In the genomic region with DNA sequence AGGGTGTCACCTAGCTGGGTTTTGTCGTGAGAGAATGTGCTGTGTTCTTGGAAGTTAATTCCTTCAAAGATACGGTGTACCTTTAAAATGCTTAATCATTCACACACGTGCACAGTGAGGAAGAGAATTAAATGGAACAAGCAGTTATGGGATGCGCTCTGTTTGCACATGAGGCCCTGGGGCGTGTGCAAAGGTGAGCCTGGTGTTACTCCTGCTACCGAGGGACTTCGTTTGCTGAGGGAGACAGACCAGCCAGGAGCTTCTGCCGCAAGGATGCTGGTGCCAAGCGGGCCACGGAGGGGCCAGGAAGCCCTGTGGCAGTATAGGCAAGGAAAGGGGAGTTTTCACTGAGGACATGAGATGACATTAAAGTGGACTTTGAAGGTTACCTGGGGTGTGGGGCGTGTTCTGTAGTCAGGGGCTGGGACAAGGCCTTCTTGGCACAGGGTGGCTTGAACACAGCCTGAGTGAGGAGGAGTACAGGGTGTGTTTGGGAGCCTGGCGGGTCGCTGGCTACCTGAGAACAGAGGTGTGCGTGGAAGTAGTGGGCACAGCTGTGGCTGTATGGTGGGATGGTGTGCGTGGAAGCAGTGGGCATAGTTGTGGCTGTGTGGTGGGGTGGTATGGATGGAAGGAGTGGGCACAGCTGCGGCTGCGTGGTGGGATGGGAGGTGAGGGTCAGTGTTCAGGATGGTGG, we compare ENCODE assay signal across 10 cellular contexts. TPM values are rescaled to one million over a fixed set of nuclear protein-coding genes. Genes with fewer than 3 reads are reported as not detected.
DNase-seq lines count a peak whose midpoint lies in the region; ATAC-seq, FAIRE-seq and TF ChIP-seq lines count a peak whose summit lies in the region.
"Had no signal": no experiment of that assay in that cellular context is flagged by ENCODE, and none has a peak within 500 bp of the region (broad histone marks: within the 10 kb centered on the region; RNA-seq: fewer than 3 reads in every experiment).

No MANE protein-coding gene starts in this region.

- H3K9me3 ChIP-seq in mesenchymal stem cell (ENCODE audit: control insufficient read depth, low read length) (no peaks in the 10 kb centered on the region), psoas muscle (no peaks in the 10 kb centered on the region)

- no peak overlapping the region for H2AFZ ChIP-seq in mesenchymal stem cell (ENCODE audit: low read depth, low read length)

- H4K91ac ChIP-seq in mesenchymal stem cell (ENCODE audit: low read length) = peak overlapping the region; percentile 14

- no peaks in the 10 kb centered on the region for H3K27me3 Mint-ChIP-seq in activated naive CD8-positive, alpha-beta T cell treated with anti-CD3 and anti-CD28 coated beads, Interleukin-2, amount 50 U/mL, for 24 hours

- intact Hi-C loops in psoas muscle (cut with DNase I) = no loop called here

- H3K14ac ChIP-seq in mesenchymal stem cell (ENCODE audit: low read length in 2 of 2) = no peak overlapping the region

- DNase-seq in GM19239 (ENCODE audit: insufficient read length, low spot score) (no peak), mesenchymal stem cell (no peak), T-helper 9 cell (no peak), NCI-H2081 treated with DMSO at 0.1 percent for 48 hours (lab: John Stamatoyannopoulos, UW) (no peak), psoas muscle (no peak), mucosa of gallbladder (ENCODE audit: low spot score) (no peak)
- DNase-seq in activated naive CD8-positive, alpha-beta T cell treated with anti-CD3 and anti-CD28 coated beads, Interleukin-2, amount 50 U/mL, for 24 hours = no peak
- DNase-seq: DMS53, NCI-H2171 had no signal

- peak overlapping the region; percentile 85 for H2AK5ac ChIP-seq in mesenchymal stem cell (ENCODE audit: low read length, severe bottlenecking)

- peak overlapping the region; percentile 91 for H3K27ac Mint-ChIP-seq in activated naive CD8-positive, alpha-beta T cell treated with anti-CD3 and anti-CD28 coated beads, Interleukin-2, amount 50 U/mL, for 24 hours

- H2BK12ac ChIP-seq in mesenchymal stem cell (ENCODE audit: low read length in 2 of 2) = peak overlapping the region in 1 of 2 experiments; percentile 18

- peaks cover 23% of the 10 kb centered on the region for H3K79me1 ChIP-seq in mesenchymal stem cell (replicated peaks; ENCODE audit: low read length, poor library complexity, severe bottlenecking)

- peak; percentile 14 for FAIRE-seq in GM19239 (lab: Jason Lieb, UNC)

- ATAC-seq in activated naive CD8-positive, alpha-beta T cell treated with anti-CD3 and anti-CD28 coated beads, Interleukin-2, amount 50 U/mL, for 24 hours = no peak
- no peak for ATAC-seq in psoas muscle

- H3K27ac ChIP-seq in C4-2B = peak overlapping the region; percentile 33
- peak overlapping the region; percentile 94 for H3K27ac ChIP-seq in mesenchymal stem cell (ENCODE audit: low read length, poor library complexity, severe bottlenecking)
- H3K27ac ChIP-seq in psoas muscle = no peak overlapping the region

- H3K4ac ChIP-seq in mesenchymal stem cell (ENCODE audit: low read depth in 1 of 2, low read length in 2 of 2) = peak overlapping the region in 1 of 2 experiments; percentile 63

- WGBS in mesenchymal stem cell = 94% methylated on average over 17 of the region's 17 CpGs
- 89 to 91% (median 91%) methylated on average over 17 of the region's 17 CpGs for WGBS in psoas muscle, 3 donors

- no peak overlapping the region for H3K9ac ChIP-seq in mesenchymal stem cell (ENCODE audit: low read length)

- no peak overlapping the region for H4K8ac ChIP-seq in mesenchymal stem cell (ENCODE audit: low read length)

- no peaks in the 10 kb centered on the region for H3K9me3 Mint-ChIP-seq in activated naive CD8-positive, alpha-beta T cell treated with anti-CD3 and anti-CD28 coated beads, Interleukin-2, amount 50 U/mL, for 24 hours

- H3K23ac ChIP-seq in mesenchymal stem cell (ENCODE audit: low read length in 2 of 2) = no peak overlapping the region

- H2BK120ac ChIP-seq in mesenchymal stem cell (ENCODE audit: low read depth, low read length) = no peak overlapping the region

- no peak overlapping the region for H2BK5ac ChIP-seq in mesenchymal stem cell (ENCODE audit: low read depth, low read length, poor library complexity, severe bottlenecking)

- TF ChIP-seq CTCF in C4-2B (conservative IDR thresholded peaks at IDR 0.05) (no peak), psoas muscle (IDR thresholded peaks at IDR 0.05) (no peak)

- H3K4me1 Mint-ChIP-seq in activated naive CD8-positive, alpha-beta T cell treated with anti-CD3 and anti-CD28 coated beads, Interleukin-2, amount 50 U/mL, for 24 hours = peaks cover 73% of the 10 kb centered on the region

- peaks cover 3 to 5% of the 10 kb centered on the region in 2 experiments for H3K36me3 ChIP-seq in mesenchymal stem cell (ENCODE audit: control insufficient read depth in 1 of 2, insufficient read depth in 2 of 2, low read depth in 1 of 2, low read length in 2 of 2)
- no peaks in the 10 kb centered on the region for H3K36me3 ChIP-seq in psoas muscle (ENCODE audit: insufficient read depth in 1 of 2, low read depth in 1 of 2)

- H3K4me1 ChIP-seq in mesenchymal stem cell (ENCODE audit: control insufficient read depth, insufficient read depth, low read depth, low read length) (peaks cover 49% of the 10 kb centered on the region), psoas muscle (peaks cover 26% of the 10 kb centered on the region)

- no peak overlapping the region for H2BK15ac ChIP-seq in mesenchymal stem cell (ENCODE audit: low read depth, poor library complexity, severe bottlenecking)

- H3K4me2 ChIP-seq in mesenchymal stem cell (ENCODE audit: low read length, poor library complexity, severe bottlenecking) = no peak overlapping the region

- no peak overlapping the region for H3K4me3 ChIP-seq in mesenchymal stem cell (ENCODE audit: insufficient read depth in 1 of 2, low read depth in 1 of 2, low read length in 2 of 2)
- no peak overlapping the region for H3K4me3 ChIP-seq in psoas muscle

- H3K36me3 Mint-ChIP-seq in activated naive CD8-positive, alpha-beta T cell treated with anti-CD3 and anti-CD28 coated beads, Interleukin-2, amount 50 U/mL, for 24 hours (ENCODE audit: low read depth) = peaks cover 13% of the 10 kb centered on the region

- H3K18ac ChIP-seq in mesenchymal stem cell (ENCODE audit: low read depth in 1 of 2, low read length in 2 of 2) = no peak overlapping the region

- peak overlapping the region; percentile 69 for H3K4me3 Mint-ChIP-seq in activated naive CD8-positive, alpha-beta T cell treated with anti-CD3 and anti-CD28 coated beads, Interleukin-2, amount 50 U/mL, for 24 hours

- H3K27me3 ChIP-seq in mesenchymal stem cell (ENCODE audit: control insufficient read depth in 1 of 2, insufficient read depth in 1 of 2, low read length in 2 of 2) (no peaks in the 10 kb centered on the region), psoas muscle (ENCODE audit: insufficient read depth in 3 of 3, low read length in 2 of 3) (no peaks in the 10 kb centered on the region)

RNA-seq across cellular contexts. Expression of gene TBC1D22A, which starts 13.5 kb away (rescaled TPM):
- 16.5 TPM for polyA plus RNA-seq in mesenchymal stem cell (2013, experiment 1 of 2)
- polyA plus RNA-seq in mesenchymal stem cell (2013, experiment 2 of 2) = 17.1 TPM
- total RNA-seq in psoas muscle (10 to 100 TPM; 15.7 to 25.0 (median 20.6) TPM), mucosa of gallbladder (33.0 TPM)
- polyA plus RNA-seq in psoas muscle = 10 to 100 TPM; 11.7 to 19.0 (median 14.8) TPM

RNA-seq across cellular contexts. Expression of gene CERK, which starts 37.9 kb away (rescaled TPM):
- polyA plus RNA-seq in mesenchymal stem cell (2013, experiment 1 of 2) = 29.4 TPM
- polyA plus RNA-seq in mesenchymal stem cell (2013, experiment 2 of 2) = 29.3 TPM
- total RNA-seq in psoas muscle (10 to 100 TPM; 26.9 to 38.1 (median 33.9) TPM), mucosa of gallbladder (41.8 TPM)
- 10 to 100 TPM; 13.0 to 26.8 (median 24.8) TPM for polyA plus RNA-seq in psoas muscle
